ENCODE assay signal across 1 cellular context in genomic region chr21:42855937-42856335, GRCh38.
TF ChIP-seq lines count a peak whose summit lies in the region.

No MANE protein-coding gene starts in this region.

TF ChIP-seq in H1, 55 proteins besides CTCF, POLR2A, EP300 and RAD21:
- TF ChIP-seq CHD7 (IDR thresholded peaks at IDR 0.05; ENCODE audit: insufficient replicate concordance, low read length), result no peak
- TF ChIP-seq SP1 (IDR thresholded peaks at IDR 0.05; ENCODE audit: low read depth, low read length), result no peak
- TF ChIP-seq SIX5 (IDR thresholded peaks at IDR 0.05; ENCODE audit: low read depth, low read length), result no peak
- no peak for TF ChIP-seq BACH1 (IDR thresholded peaks at IDR 0.05; ENCODE audit: low read length)
- TF ChIP-seq SRF (IDR thresholded peaks at IDR 0.05; ENCODE audit: low read depth, low read length), result no peak
- TF ChIP-seq TAF7 (optimal IDR thresholded peaks at IDR 0.05; ENCODE audit: borderline replicate concordance, low read depth, low read length), result no peak
